20 cellular contexts compared by ENCODE assay signal in the genomic region with DNA sequence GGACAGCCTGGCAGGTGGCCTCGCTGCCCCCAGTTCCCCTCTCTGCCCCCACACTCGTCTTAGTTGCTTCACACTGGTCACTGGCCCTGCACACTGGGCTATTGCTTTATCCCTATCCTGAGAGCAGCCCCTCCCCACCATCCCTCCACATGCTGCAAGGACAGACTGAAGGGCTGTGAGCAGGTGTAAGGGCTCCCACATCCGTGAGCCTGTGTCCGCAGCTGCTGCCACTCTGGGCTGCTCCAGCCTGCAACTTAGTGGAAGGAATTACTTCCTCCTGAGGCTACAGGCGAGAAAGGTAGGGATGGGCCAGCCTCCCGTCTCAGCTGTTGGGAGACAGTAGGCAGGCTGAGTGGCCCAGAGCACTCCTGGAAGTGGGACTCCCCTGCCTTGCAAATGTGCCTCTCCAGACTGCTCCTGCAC. TPM values are rescaled to one million over a fixed set of nuclear protein-coding genes. Genes with fewer than 3 reads are reported as not detected.
DNase-seq lines count a peak whose midpoint lies in the region; TF ChIP-seq lines count a peak whose summit lies in the region.
"Had no signal": no experiment of that assay in that cellular context is flagged by ENCODE, and none has a peak within 500 bp of the region (broad histone marks: within the 10 kb centered on the region; RNA-seq: fewer than 3 reads in every experiment).

No MANE protein-coding gene starts in this region.

- peaks cover 27% of the 10 kb centered on the region for H3K27me3 Mint-ChIP-seq in endodermal cell (ENCODE audit: insufficient read depth)

- H3K27ac Mint-ChIP-seq in endodermal cell: peak overlapping the region; percentile 44
- H3K27ac Mint-ChIP-seq: activated CD4-positive, alpha-beta T cell treated with anti-CD3 and anti-CD28 coated beads for 36 hours; activated CD8-positive, alpha-beta memory T cell treated with anti-CD3 and anti-CD28 coated beads, Interleukin-2, amount 10 ng/mL, durations not matched to agents 7 days and 5 days; activated naive CD8-positive, alpha-beta T cell treated with anti-CD3 and anti-CD28 coated beads, Interleukin-2, amount 10 ng/mL, durations not matched to agents 7 days and 5 days; activated T-helper 17 cell treated with anti-CD3 and anti-CD28 coated beads, Interleukin-2, amount 50 U/mL, for 72 hours; naive thymus-derived CD4-positive, alpha-beta T cell had no signal

- H3K9me3 ChIP-seq in endodermal cell (ENCODE audit: control insufficient read depth, low read length): no peaks in the 10 kb centered on the region
- H3K9me3 ChIP-seq in osteoblast (ENCODE audit: low read depth, low read length): no peaks in the 10 kb centered on the region
- H3K9me3 ChIP-seq: breast epithelium had no signal

- 91 to 96% methylated on average over 4 to 6 of the region's 6 CpGs for WGBS in endodermal cell (ENCODE audit: insufficient coverage in 1 of 2, insufficient read length in 1 of 2), 2 experiments

- H3K4me2 ChIP-seq in osteoblast (ENCODE audit: insufficient read depth, low read length): no peak overlapping the region

- H3K27ac ChIP-seq in endodermal cell (ENCODE audit: low read depth, low read length) (no peak overlapping the region), osteoblast (ENCODE audit: low read depth, low read length) (no peak overlapping the region)

- peaks cover 32% of the 10 kb centered on the region for H3K4me1 Mint-ChIP-seq in endodermal cell
- H3K4me1 Mint-ChIP-seq: activated T-helper 17 cell treated with anti-CD3 and anti-CD28 coated beads, Interleukin-2, amount 50 U/mL, for 72 hours had no signal

- H2AFZ ChIP-seq in osteoblast (ENCODE audit: low read length): no peak overlapping the region

- H3K4me3 ChIP-seq in H7 (ENCODE audit: insufficient read depth, low read depth, low read length) (no peak overlapping the region), endodermal cell (ENCODE audit: low read length) (no peak overlapping the region), osteoblast (ENCODE audit: insufficient read depth, low read length) (no peak overlapping the region)
- H3K4me3 ChIP-seq: breast epithelium, lung had no signal

- H3K36me3 ChIP-seq in H7 (replicated peaks; ENCODE audit: control insufficient read depth, insufficient read depth, low read length): peaks cover 13% of the 10 kb centered on the region
- no peaks in the 10 kb centered on the region for H3K36me3 ChIP-seq in endodermal cell (ENCODE audit: control insufficient read depth, insufficient read depth, low read length)
- no peaks in the 10 kb centered on the region for H3K36me3 ChIP-seq in osteoblast (ENCODE audit: insufficient read depth, low read length)
- H3K36me3 ChIP-seq: breast epithelium had no signal

- no peak overlapping the region for H3K4me3 Mint-ChIP-seq in endodermal cell
- H3K4me3 Mint-ChIP-seq: activated CD4-positive, alpha-beta T cell treated with anti-CD3 and anti-CD28 coated beads for 36 hours; activated CD8-positive, alpha-beta memory T cell treated with anti-CD3 and anti-CD28 coated beads, Interleukin-2, amount 10 ng/mL, durations not matched to agents 7 days and 5 days; activated naive CD8-positive, alpha-beta T cell treated with anti-CD3 and anti-CD28 coated beads, Interleukin-2, amount 10 ng/mL, durations not matched to agents 7 days and 5 days; activated T-helper 17 cell treated with anti-CD3 and anti-CD28 coated beads, Interleukin-2, amount 50 U/mL, for 72 hours; naive thymus-derived CD4-positive, alpha-beta T cell had no signal

- H3K9ac ChIP-seq in endodermal cell (ENCODE audit: extremely low read depth, low read length, poor library complexity, severe bottlenecking): no peak overlapping the region

- TF ChIP-seq CTCF in endodermal cell (conservative IDR thresholded peaks at IDR 0.05) (no peak), osteoblast (IDR thresholded peaks at IDR 0.05; ENCODE audit: extremely low read depth, low read depth, low read length) (no peak)

- peaks cover 6% of the 10 kb centered on the region for H3K36me3 Mint-ChIP-seq in endodermal cell (ENCODE audit: low read depth)
- H3K36me3 Mint-ChIP-seq: activated CD8-positive, alpha-beta memory T cell treated with anti-CD3 and anti-CD28 coated beads, Interleukin-2, amount 10 ng/mL, durations not matched to agents 7 days and 5 days had no signal

- H3K4me1 ChIP-seq in endodermal cell (ENCODE audit: control insufficient read depth, insufficient read depth, low read length) (peaks cover 5% of the 10 kb centered on the region), osteoblast (ENCODE audit: insufficient read depth, low read length) (no peaks in the 10 kb centered on the region)

- peak; percentile 42 for DNase-seq in H7
- DNase-seq in endodermal cell: no peak
- peak; percentile 61 for DNase-seq in osteoblast (ENCODE audit: insufficient read length, low spot score, missing footprints)
- DNase-seq in AG08395 (ENCODE audit: low spot score): no peak
- DNase-seq in kidney glomerular epithelial cell (lab: John Stamatoyannopoulos, UW): no peak
- no peak for DNase-seq in SW 1271 (lab: John Stamatoyannopoulos, UW)
- DNase-seq: activated CD4-positive, alpha-beta T cell treated with anti-CD3 and anti-CD28 coated beads for 36 hours; activated CD8-positive, alpha-beta memory T cell treated with anti-CD3 and anti-CD28 coated beads, Interleukin-2, amount 10 ng/mL, durations not matched to agents 7 days and 5 days; activated naive CD8-positive, alpha-beta T cell treated with anti-CD3 and anti-CD28 coated beads, Interleukin-2, amount 10 ng/mL, durations not matched to agents 7 days and 5 days; C1 segment of cervical spinal cord; cortex of kidney; naive thymus-derived CD4-positive, alpha-beta T cell; NCI-H1092; NCI-H2081; posterior cingulate gyrus had no signal

- H3K27me3 ChIP-seq in H7 (ENCODE audit: control insufficient read depth, insufficient read depth, low read length) (peaks cover 20% of the 10 kb centered on the region), endodermal cell (ENCODE audit: control insufficient read depth, insufficient read depth, low read length, poor library complexity, severe bottlenecking) (peaks cover 16% of the 10 kb centered on the region), osteoblast (ENCODE audit: insufficient read depth, low read length) (peaks cover 24% of the 10 kb centered on the region)
- H3K27me3 ChIP-seq: breast epithelium had no signal

- H3K9me3 Mint-ChIP-seq in endodermal cell: no peaks in the 10 kb centered on the region
- H3K9me3 Mint-ChIP-seq: activated naive CD8-positive, alpha-beta T cell treated with anti-CD3 and anti-CD28 coated beads, Interleukin-2, amount 10 ng/mL, durations not matched to agents 7 days and 5 days; activated T-helper 17 cell treated with anti-CD3 and anti-CD28 coated beads, Interleukin-2, amount 50 U/mL, for 72 hours had no signal

- H3K79me2 ChIP-seq in osteoblast (ENCODE audit: insufficient read depth, low read length): no peaks in the 10 kb centered on the region

- H4K20me1 ChIP-seq in osteoblast (ENCODE audit: insufficient read depth, low read length): no peaks in the 10 kb centered on the region

RNA-seq across cellular contexts. Expression of a gene that starts 3.8 kb away (rescaled TPM):
- total RNA-seq in H7 (2014; rRNA removed; shearing (Covaris generic)): 198 and 223 TPM in 2 replicates
- 10 to 100 TPM; 32.2 to 48.2 TPM for total RNA-seq in endodermal cell
- polyA plus RNA-seq in endodermal cell (2013, experiment 1 of 2): 31.3 TPM
- polyA plus RNA-seq in endodermal cell (2013, experiment 2 of 2): 24.1 TPM
- total RNA-seq in osteoblast: 18.3 and 26.1 TPM in 2 replicates
- total RNA-seq: activated CD4-positive, alpha-beta T cell treated with anti-CD3 and anti-CD28 coated beads for 36 hours; activated CD8-positive, alpha-beta memory T cell treated with anti-CD3 and anti-CD28 coated beads, Interleukin-2, amount 10 ng/mL, durations not matched to agents 7 days and 5 days; activated naive CD8-positive, alpha-beta T cell treated with anti-CD3 and anti-CD28 coated beads, Interleukin-2, amount 10 ng/mL, durations not matched to agents 7 days and 5 days; activated T-helper 17 cell treated with anti-CD3 and anti-CD28 coated beads, Interleukin-2, amount 50 U/mL, for 72 hours; endothelial cell of umbilical vein had no signal
- polyA plus RNA-seq: endothelial cell of umbilical vein; naive thymus-derived CD4-positive, alpha-beta T cell had no signal

RNA-seq across cellular contexts. Expression of a gene that starts 14.3 kb away (rescaled TPM):
- 0.73 and 3.2 TPM in 2 replicates for total RNA-seq in H7 (2014; rRNA removed; shearing (Covaris generic))
- total RNA-seq in endodermal cell (under 1 TPM in 1 of 2 donors, not detected in 1; 0.92 TPM), osteoblast (1.8 and 3.8 TPM in 2 replicates)
- 0.46 TPM for polyA plus RNA-seq in endodermal cell (2013, experiment 1 of 2)
- polyA plus RNA-seq in endodermal cell (2013, experiment 2 of 2): 0.25 TPM
- total RNA-seq: endothelial cell of umbilical vein had no signal

RNA-seq across cellular contexts. Expression of a gene that starts 14.5 kb away (rescaled TPM):
- total RNA-seq in H7 (2014; rRNA removed; shearing (Covaris generic)): 38.3 and 39.4 TPM in 2 replicates
- 10 to 100 TPM in 1 of 2 donors, under 1 TPM in 1; 0.77 to 27.0 TPM for total RNA-seq in endodermal cell
- 24.5 TPM for polyA plus RNA-seq in endodermal cell (2013, experiment 1 of 2)
- 22.8 TPM for polyA plus RNA-seq in endodermal cell (2013, experiment 2 of 2)
- total RNA-seq in osteoblast: 1.8 and 4.0 TPM in 2 replicates
- total RNA-seq: endothelial cell of umbilical vein, G401 had no signal

RNA-seq across cellular contexts. Expression of a gene that starts 31.0 kb away (rescaled TPM):
- 149 and 155 TPM in 2 replicates for total RNA-seq in H7 (2014; rRNA removed; shearing (Covaris generic))
- 10 to 100 TPM; 85.4 to 94.4 TPM for total RNA-seq in endodermal cell
- 136 TPM for polyA plus RNA-seq in endodermal cell (2013, experiment 1 of 2)
- polyA plus RNA-seq in endodermal cell (2013, experiment 2 of 2): 119 TPM
- 53.6 and 57.5 TPM in 2 replicates for total RNA-seq in osteoblast

RNA-seq across cellular contexts. Expression of a gene that starts 41.5 kb away (rescaled TPM):
- total RNA-seq in H7 (2014; rRNA removed; shearing (Covaris generic)): 44.2 and 56.7 TPM in 2 replicates
- total RNA-seq in endodermal cell (10 to 100 TPM in 1 of 2 donors, 1 to 10 TPM in 1; 10.0 to 11.3 TPM), osteoblast (5.0 and 6.2 TPM in 2 replicates)
- polyA plus RNA-seq in endodermal cell (2013, experiment 1 of 2): 18.8 TPM
- 17.2 TPM for polyA plus RNA-seq in endodermal cell (2013, experiment 2 of 2)

Comparison
In these comparisons a context has a peak if more than half of its experiments do, and no peak if none do; other contexts are left out.
1. DNase-seq: peak in H7 (single experiment) and osteoblast (single experiment); none in endodermal cell (single experiment), AG08395 (single experiment), kidney glomerular epithelial cell (single experiment) and SW 1271 (0 of 2).